In the genomic region with DNA sequence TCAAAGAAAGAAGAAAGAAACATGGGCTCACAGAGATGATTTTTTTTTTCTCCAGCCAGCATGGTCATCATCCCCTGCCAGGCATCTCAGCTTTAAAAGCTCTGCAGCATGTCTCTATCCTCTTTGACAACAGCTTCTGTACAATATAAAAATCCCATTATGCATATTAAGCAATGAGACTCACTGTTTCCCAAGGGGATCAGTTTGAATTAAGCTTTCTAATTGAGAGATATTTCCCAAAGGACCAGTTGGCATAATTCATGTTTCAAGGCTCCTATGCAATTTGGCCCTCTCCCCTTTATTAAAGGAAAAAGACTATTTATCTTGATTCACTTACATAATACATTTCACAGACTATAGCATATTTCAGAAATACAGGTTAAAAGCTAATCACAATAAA, we compare ENCODE assay signal across 2 cellular contexts.
TF ChIP-seq lines count a peak whose summit lies in the region.

No MANE protein-coding gene starts in this region.

TF ChIP-seq in SK-N-SH, 30 proteins besides CTCF, POLR2A, EP300 and RAD21 (continued from another document):
- TF ChIP-seq, protein P1, sequence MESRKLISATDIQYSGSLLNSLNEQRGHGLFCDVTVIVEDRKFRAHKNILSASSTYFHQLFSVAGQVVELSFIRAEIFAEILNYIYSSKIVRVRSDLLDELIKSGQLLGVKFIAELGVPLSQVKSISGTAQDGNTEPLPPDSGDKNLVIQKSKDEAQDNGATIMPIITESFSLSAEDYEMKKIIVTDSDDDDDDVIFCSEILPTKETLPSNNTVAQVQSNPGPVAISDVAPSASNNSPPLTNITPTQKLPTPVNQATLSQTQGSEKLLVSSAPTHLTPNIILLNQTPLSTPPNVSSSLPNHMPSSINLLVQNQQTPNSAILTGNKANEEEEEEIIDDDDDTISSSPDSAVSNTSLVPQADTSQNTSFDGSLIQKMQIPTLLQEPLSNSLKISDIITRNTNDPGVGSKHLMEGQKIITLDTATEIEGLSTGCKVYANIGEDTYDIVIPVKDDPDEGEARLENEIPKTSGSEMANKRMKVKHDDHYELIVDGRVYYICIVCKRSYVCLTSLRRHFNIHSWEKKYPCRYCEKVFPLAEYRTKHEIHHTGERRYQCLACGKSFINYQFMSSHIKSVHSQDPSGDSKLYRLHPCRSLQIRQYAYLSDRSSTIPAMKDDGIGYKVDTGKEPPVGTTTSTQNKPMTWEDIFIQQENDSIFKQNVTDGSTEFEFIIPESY (IDR thresholded peaks at IDR 0.05; ENCODE audit: borderline replicate concordance, low read depth): no peak

TF ChIP-seq in SK-N-SH treated with all-trans-retinoic acid at 6 μM for 48 hours, 23 proteins besides CTCF, POLR2A, EP300 and RAD21 (continued from another document):
- TF ChIP-seq, protein P2, sequence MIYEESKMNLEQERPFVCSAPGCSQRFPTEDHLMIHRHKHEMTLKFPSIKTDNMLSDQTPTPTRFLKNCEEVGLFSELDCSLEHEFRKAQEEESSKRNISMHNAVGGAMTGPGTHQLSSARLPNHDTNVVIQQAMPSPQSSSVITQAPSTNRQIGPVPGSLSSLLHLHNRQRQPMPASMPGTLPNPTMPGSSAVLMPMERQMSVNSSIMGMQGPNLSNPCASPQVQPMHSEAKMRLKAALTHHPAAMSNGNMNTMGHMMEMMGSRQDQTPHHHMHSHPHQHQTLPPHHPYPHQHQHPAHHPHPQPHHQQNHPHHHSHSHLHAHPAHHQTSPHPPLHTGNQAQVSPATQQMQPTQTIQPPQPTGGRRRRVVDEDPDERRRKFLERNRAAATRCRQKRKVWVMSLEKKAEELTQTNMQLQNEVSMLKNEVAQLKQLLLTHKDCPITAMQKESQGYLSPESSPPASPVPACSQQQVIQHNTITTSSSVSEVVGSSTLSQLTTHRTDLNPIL (CRISPR knock-in tag; IDR thresholded peaks at IDR 0.05; ENCODE audit: low read depth): no peak
- TF ChIP-seq ZNF8 (CRISPR knock-in tag; IDR thresholded peaks at IDR 0.05) (no peak), SNAI2 (CRISPR knock-in tag; IDR thresholded peaks at IDR 0.05) (no peak)
